ENCODE assay signal across 9 cellular contexts in the genomic region with DNA sequence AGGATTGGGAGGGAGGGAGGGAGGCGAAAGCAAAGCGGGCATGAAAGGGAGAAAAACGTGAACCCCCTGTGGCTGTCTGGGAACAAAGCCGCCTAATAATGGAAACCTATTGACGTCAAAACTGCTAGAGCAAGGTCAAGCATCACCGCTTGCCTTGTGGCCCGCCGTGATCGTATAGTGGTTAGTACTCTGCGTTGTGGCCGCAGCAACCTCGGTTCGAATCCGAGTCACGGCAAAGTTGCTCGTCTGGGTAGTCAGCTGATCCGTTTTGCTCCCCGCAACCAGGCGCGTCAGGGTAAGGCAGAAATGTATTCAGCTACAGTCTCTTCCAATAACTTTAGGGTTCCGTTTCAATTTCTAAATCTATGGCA.
DNase-seq lines count a peak whose midpoint lies in the region; ATAC-seq and TF ChIP-seq lines count a peak whose summit lies in the region.
"Had no signal": no experiment of that assay in that cellular context is flagged by ENCODE, and none has a peak within 500 bp of the region (broad histone marks: within the 10 kb centered on the region; RNA-seq: fewer than 3 reads in every experiment).

No MANE protein-coding gene starts in this region.

- H3K9ac ChIP-seq in SK-N-SH (no peak overlapping the region), rectal smooth muscle tissue (ENCODE audit: low read length) (no peak overlapping the region)

- no peaks in the 10 kb centered on the region for H3K9me3 ChIP-seq in SK-N-SH

- CTCF ChIA-PET in SK-N-SH (lab: Yijun Ruan, JAX) = no interaction called here

- H3K4me3 ChIP-seq in GM08714 (ENCODE audit: low read length) (peak overlapping the region; percentile 12; the same call in 1 of the 2 replicates), SK-N-SH (ENCODE audit: low read depth in 2 of 2, low read length in 1 of 2) (peak overlapping the region in 1 of 2 experiments; percentile 34; a peak in 3 of 4 replicates), rectal smooth muscle tissue (ENCODE audit: low read length) (peak overlapping the region; percentile 55)

- POLR2A ChIA-PET in SK-N-SH (lab: Yijun Ruan, JAX) = no interaction called here

- no peak overlapping the region for H2AFZ ChIP-seq in SK-N-SH (ENCODE audit: low read depth)

- H3K9me2 ChIP-seq in SK-N-SH = no peaks in the 10 kb centered on the region

- H3K27ac ChIP-seq in SK-N-SH (ENCODE audit: low read depth in 2 of 2, low read length in 1 of 2) (no peak overlapping the region), foreskin keratinocyte (no peak overlapping the region), rectal smooth muscle tissue (ENCODE audit: low read depth, low read length) (no peak overlapping the region)

- H3K4me1 ChIP-seq in SK-N-SH (ENCODE audit: control insufficient read depth in 1 of 2, insufficient read depth in 2 of 2, low read depth in 1 of 2, low read length in 1 of 2) (peaks cover 0 to 5% of the 10 kb centered on the region in 2 experiments; a peak in 1 of 4 replicates), foreskin keratinocyte (no peaks in the 10 kb centered on the region), rectal smooth muscle tissue (ENCODE audit: control insufficient read depth, insufficient read depth, low read length) (no peaks in the 10 kb centered on the region)

- H4K20me1 ChIP-seq in SK-N-SH (ENCODE audit: insufficient read depth) = no peaks in the 10 kb centered on the region

- H3K36me3 ChIP-seq in SK-N-SH (replicated peaks in 1 of 2; ENCODE audit: control insufficient read depth in 1 of 2, insufficient read depth in 2 of 2, low read length in 1 of 2) = no peaks in the 10 kb centered on the region
- H3K36me3 ChIP-seq in rectal smooth muscle tissue (ENCODE audit: control insufficient read depth, insufficient read depth, low read length) = no peaks in the 10 kb centered on the region

- 13% methylated on average over 19 of the region's 21 CpGs for WGBS in SK-N-SH (ENCODE audit: low lambda C conversion rate)

- DNase-seq in SK-N-SH (peak; percentile 17), foreskin keratinocyte (no peak), DMS153 treated with DMSO at 0.1 percent for 48 hours (lab: John Stamatoyannopoulos, UW; ENCODE audit: unreplicated experiment) (no peak), cortex of kidney (lab: John Stamatoyannopoulos, UW) (no peak), NCI-H1930 (lab: John Stamatoyannopoulos, UW) (no peak)
- DNase-seq: NCI-H345 had no signal

- no peak for TF ChIP-seq EP300 in SK-N-SH (IDR thresholded peaks at IDR 0.05; ENCODE audit: borderline replicate concordance in 1 of 2, low read depth in 1 of 2, low read length in 1 of 2)

- ATAC-seq in foreskin keratinocyte = peak; percentile 61
- no peak for ATAC-seq in HG02588 (IDR thresholded peaks at IDR 0.05; ENCODE audit: unreplicated experiment)

- H3K27me3 ChIP-seq in SK-N-SH (ENCODE audit: insufficient read depth) (peaks cover 33% of the 10 kb centered on the region), foreskin keratinocyte (peaks cover 72% of the 10 kb centered on the region), rectal smooth muscle tissue (ENCODE audit: control insufficient read depth, insufficient read depth, low read length) (peaks cover 6% of the 10 kb centered on the region)

- H3F3A ChIP-seq in SK-N-SH (replicated peaks; ENCODE audit: insufficient read depth) = no peaks in the 10 kb centered on the region

- H3K79me2 ChIP-seq in SK-N-SH (ENCODE audit: insufficient read depth) = no peaks in the 10 kb centered on the region

- TF ChIP-seq CTCF in SK-N-SH (IDR thresholded peaks at IDR 0.05) = no peak
- no peak for TF ChIP-seq CTCF in foreskin keratinocyte (conservative IDR thresholded peaks at IDR 0.05)

- TF ChIP-seq RAD21 in SK-N-SH (IDR thresholded peaks at IDR 0.05; ENCODE audit: low read length) = no peak

- peak overlapping the region; percentile 79 for H3K4me2 ChIP-seq in SK-N-SH

TF ChIP-seq in SK-N-SH, 30 proteins besides CTCF, POLR2A, EP300 and RAD21:
- no peak for TF ChIP-seq MXI1 (IDR thresholded peaks at IDR 0.05; ENCODE audit: low read depth, low read length)
- no peak for TF ChIP-seq RCOR1 (IDR thresholded peaks at IDR 0.05; ENCODE audit: low read length)
- no peak for TF ChIP-seq SMC3 (IDR thresholded peaks at IDR 0.05; ENCODE audit: low read depth, low read length)
